In genomic region chr22:38730411-38730871, GRCh38 we compare ENCODE assay signal across 20 cellular contexts. TPM values are rescaled to one million over a fixed set of nuclear protein-coding genes. Genes with fewer than 3 reads are reported as not detected.
A peak's percentile ranks its signal among the peaks of the same experiment; 100 is the strongest.
DNase-seq lines count a peak whose midpoint lies in the region; ATAC-seq and TF ChIP-seq lines count a peak whose summit lies in the region.
"Had no signal": no experiment of that assay in that cellular context is flagged by ENCODE, and none has a peak within 500 bp of the region (broad histone marks: within the 10 kb centered on the region; RNA-seq: fewer than 3 reads in every experiment).

No MANE protein-coding gene starts in this region.

- CTCF ChIA-PET in activated naive CD4-positive, alpha-beta T cell treated with anti-CD3 and anti-CD28 coated beads, Interleukin-2, amount 10 ng/mL, durations not matched to agents 7 days and 5 days (lab: Charles Lee), result interaction anchor here (1.2 kb wide), 1 partner anchor 137 kb away, joined by 3 read pairs; no protein-coding TSS in a partner anchor
- CTCF ChIA-PET in T-cell (lab: Charles Lee), result interaction anchor here in 1 of 2 donors (0.7 to 1.3 kb wide), 2 partner anchors 25 to 26 kb away, joined by 3 to 4 read pairs; no protein-coding TSS in a partner anchor

- H3K27me3 ChIP-seq in sigmoid colon, result no peaks in the 10 kb centered on the region

- H3K27ac ChIP-seq in temporal lobe (ENCODE audit: low read depth, low read length) (peak overlapping the region; percentile 99), sigmoid colon (no peak overlapping the region)

- no peak overlapping the region for H3K4me3 Mint-ChIP-seq in activated naive CD4-positive, alpha-beta T cell treated with anti-CD3 and anti-CD28 coated beads, Interleukin-2, amount 10 ng/mL, durations not matched to agents 7 days and 5 days
- H3K4me3 Mint-ChIP-seq in T-cell, result no peak overlapping the region
- H3K4me3 Mint-ChIP-seq in endothelial cell (ENCODE audit: unreplicated experiment), result peak overlapping the region; percentile 34
- H3K4me3 Mint-ChIP-seq: GM23338, mesothelial cell of epicardium had no signal

- H3K9me3 ChIP-seq in sigmoid colon, result no peaks in the 10 kb centered on the region

- H3K27ac Mint-ChIP-seq in activated naive CD4-positive, alpha-beta T cell treated with anti-CD3 and anti-CD28 coated beads, Interleukin-2, amount 10 ng/mL, durations not matched to agents 7 days and 5 days, result peak overlapping the region; percentile 81
- H3K27ac Mint-ChIP-seq in T-cell (peak overlapping the region; percentile 57 to 82), endothelial cell (ENCODE audit: unreplicated experiment) (no peak overlapping the region)
- H3K27ac Mint-ChIP-seq: GM23338, mesothelial cell of epicardium had no signal

- ATAC-seq in T-cell (replicated peaks in 1 of 4) (no peak), GM21515 (IDR thresholded peaks at IDR 0.05; ENCODE audit: unreplicated experiment) (no peak)
- ATAC-seq: activated CD4-positive, CD25-positive, alpha-beta regulatory T cell treated with anti-CD3 and anti-CD28 coated beads, Interleukin-2, amount 50 U/mL, for 24 hours; GM23338 had no signal

- intact Hi-C loops in sigmoid colon (cut with DNase I), result no loop called here

- no peaks in the 10 kb centered on the region for H3K9me3 Mint-ChIP-seq in activated naive CD4-positive, alpha-beta T cell treated with anti-CD3 and anti-CD28 coated beads, Interleukin-2, amount 10 ng/mL, durations not matched to agents 7 days and 5 days
- H3K9me3 Mint-ChIP-seq in T-cell (no peaks in the 10 kb centered on the region), endothelial cell (ENCODE audit: unreplicated experiment) (no peaks in the 10 kb centered on the region)
- H3K9me3 Mint-ChIP-seq: GM23338, mesothelial cell of epicardium had no signal

- 96 to 97% methylated on average over 13 of the region's 13 CpGs for WGBS in sigmoid colon, 2 donors

- H3K4me1 Mint-ChIP-seq in activated naive CD4-positive, alpha-beta T cell treated with anti-CD3 and anti-CD28 coated beads, Interleukin-2, amount 10 ng/mL, durations not matched to agents 7 days and 5 days, result peaks cover 18% of the 10 kb centered on the region
- H3K4me1 Mint-ChIP-seq in T-cell (peaks cover 31 to 42% (median 35%) of the 10 kb centered on the region in 3 donors), endothelial cell (ENCODE audit: unreplicated experiment) (peaks cover 9% of the 10 kb centered on the region)
- H3K4me1 Mint-ChIP-seq: mesothelial cell of epicardium had no signal

- H3K27me3 Mint-ChIP-seq in activated naive CD4-positive, alpha-beta T cell treated with anti-CD3 and anti-CD28 coated beads, Interleukin-2, amount 10 ng/mL, durations not matched to agents 7 days and 5 days, result peaks cover 10% of the 10 kb centered on the region
- peaks cover 0 to 1% of the 10 kb centered on the region in 2 donors for H3K27me3 Mint-ChIP-seq in T-cell
- H3K27me3 Mint-ChIP-seq in endothelial cell (ENCODE audit: unreplicated experiment), result peaks cover 10% of the 10 kb centered on the region

- H3K36me3 Mint-ChIP-seq in activated naive CD4-positive, alpha-beta T cell treated with anti-CD3 and anti-CD28 coated beads, Interleukin-2, amount 10 ng/mL, durations not matched to agents 7 days and 5 days, result peaks cover 68% of the 10 kb centered on the region
- peaks cover 53% of the 10 kb centered on the region for H3K36me3 Mint-ChIP-seq in T-cell
- H3K36me3 Mint-ChIP-seq in endothelial cell (ENCODE audit: low read depth, unreplicated experiment), result peaks cover 47% of the 10 kb centered on the region

- POLR2A ChIA-PET in T-cell (lab: Charles Lee), result interaction anchor here in 1 of 2 donors (0.7 kb wide), 1 partner anchor 9 kb away, joined by 4 read pairs; no protein-coding TSS in a partner anchor

- no peak for TF ChIP-seq CTCF in endothelial cell (IDR thresholded peaks at IDR 0.05; ENCODE audit: unreplicated experiment)
- TF ChIP-seq CTCF in sigmoid colon (IDR thresholded peaks at IDR 0.05), result no peak
- TF ChIP-seq CTCF in GM20000 (IDR thresholded peaks at IDR 0.05; ENCODE audit: extremely low read depth, missing control alignments), result no peak

- DNase-seq in activated naive CD4-positive, alpha-beta T cell treated with anti-CD3 and anti-CD28 coated beads, Interleukin-2, amount 10 ng/mL, durations not matched to agents 7 days and 5 days, result peak; percentile 25
- no peak for DNase-seq in activated naive CD4-positive, alpha-beta T cell treated with anti-CD3 and anti-CD28 coated beads, Interleukin-2, amount 50 U/mL, for 16 hours
- DNase-seq in T-cell, result no peak
- DNase-seq in endothelial cell (ENCODE audit: low spot score), result no peak
- no peak for DNase-seq in sigmoid colon
- no peak for DNase-seq in GM20000 (ENCODE audit: low spot score)
- DNase-seq: amygdala, foreskin fibroblast, hypothalamus, KG1, NCI-H1092, NCI-H2081 treated with DMSO at 0.1 percent for 48 hours, NCI-H526, Right ventricle myocardium superior, T-helper 9 cell had no signal

- TF ChIP-seq EP300 in sigmoid colon (IDR thresholded peaks at IDR 0.05), result no peak

- peaks cover 50 to 72% (median 65%) of the 10 kb centered on the region in 4 donors for H3K36me3 ChIP-seq in sigmoid colon

- H3K4me3 ChIP-seq in sigmoid colon, result no peak overlapping the region
- H3K4me3 ChIP-seq: GM23338 had no signal

- no peak for TF ChIP-seq POLR2A in sigmoid colon (IDR thresholded peaks at IDR 0.05)

- H3K4me1 ChIP-seq in sigmoid colon, result peaks cover 0 to 40% (median 37%) of the 10 kb centered on the region in 4 donors

RNA-seq across cellular contexts. Expression of gene GTPBP1, which starts 24.7 kb away (rescaled TPM):
- 100 to 1,000 TPM in 2 of 5 donors, 10 to 100 TPM in 3; 79.1 to 229 (median 83.3) TPM for total RNA-seq in T-cell
- 44.5 TPM for total RNA-seq in endothelial cell (ENCODE audit: unreplicated experiment)
- total RNA-seq in temporal lobe, result 28.5 TPM
- total RNA-seq in sigmoid colon, result 10 to 100 TPM; 23.5 to 46.2 (median 31.0) TPM
- polyA plus RNA-seq in sigmoid colon, result 10 to 100 TPM; 15.0 to 59.1 (median 21.0) TPM

RNA-seq across cellular contexts. Expression of gene SUN2, which starts 25.4 kb away (rescaled TPM):
- total RNA-seq in T-cell (1,000 to 10,000 TPM in 2 of 5 donors, 100 to 1,000 TPM in 3; 526 to 1,075 (median 979) TPM), endothelial cell (ENCODE audit: unreplicated experiment) (74.4 TPM), temporal lobe (77.9 TPM), sigmoid colon (100 to 1,000 TPM; 255 to 319 (median 281) TPM)
- 100 to 1,000 TPM in 1 of 3 donors, 10 to 100 TPM in 1, 1 to 10 TPM in 1; 9.2 to 132 (median 19.2) TPM for polyA plus RNA-seq in sigmoid colon

RNA-seq across cellular contexts. Expression of gene JOSD1, which starts 29.7 kb away (rescaled TPM):
- total RNA-seq in T-cell, result 100 to 1,000 TPM in 2 of 5 donors, 10 to 100 TPM in 3; 78.4 to 164 (median 83.5) TPM
- 49.6 TPM for total RNA-seq in endothelial cell (ENCODE audit: unreplicated experiment)
- total RNA-seq in temporal lobe, result 44.5 TPM
- total RNA-seq in sigmoid colon, result 10 to 100 TPM; 34.9 to 46.0 (median 36.8) TPM
- 10 to 100 TPM; 57.6 to 94.6 (median 74.5) TPM for polyA plus RNA-seq in sigmoid colon

RNA-seq across cellular contexts. Expression of gene TOMM22, which starts 48.7 kb away (rescaled TPM):
- total RNA-seq in T-cell (10 to 100 TPM; 52.4 to 58.1 (median 53.3) TPM), endothelial cell (ENCODE audit: unreplicated experiment) (108 TPM), temporal lobe (31.0 TPM), sigmoid colon (10 to 100 TPM; 37.7 to 50.2 (median 40.5) TPM)
- 10 to 100 TPM; 56.9 to 65.2 (median 64.3) TPM for polyA plus RNA-seq in sigmoid colon
